2 cellular contexts compared by ENCODE assay signal in genomic region chr12:131920902-131921840, GRCh38.
A peak's percentile ranks its signal among the peaks of the same experiment; 100 is the strongest.
TF ChIP-seq lines count a peak whose summit lies in the region.

No MANE protein-coding gene starts in this region.

TF ChIP-seq in HepG2, 621 proteins besides CTCF, POLR2A, EP300 and RAD21:
- TF ChIP-seq RBFOX2 (IDR thresholded peaks at IDR 0.05; ENCODE audit: low read depth, low read length) (peak; percentile 36; the same call in 1 of the 2 replicates), AGO2 (optimal IDR thresholded peaks at IDR 0.05; ENCODE audit: low read depth, low read length) (peak; percentile 82), THYN1 (CRISPR knock-in tag; IDR thresholded peaks at IDR 0.05; ENCODE audit: borderline replicate concordance, low read depth) (no peak)

TF ChIP-seq in GM12891, 5 proteins besides CTCF, POLR2A, EP300 and RAD21:
- no peak for TF ChIP-seq POLR2AphosphoS5 (IDR thresholded peaks at IDR 0.05; ENCODE audit: low read depth, low read length)
- no peak for TF ChIP-seq SPI1 (IDR thresholded peaks at IDR 0.05; ENCODE audit: low read depth, low read length)
- TF ChIP-seq PAX5 (IDR thresholded peaks at IDR 0.05; ENCODE audit: insufficient read depth, low read length, severe bottlenecking), result no peak
- TF ChIP-seq POU2F2 (IDR thresholded peaks at IDR 0.05; ENCODE audit: low read depth, low read length), result no peak
- TF ChIP-seq TAF1 (IDR thresholded peaks at IDR 0.05; ENCODE audit: low read depth, low read length), result no peak
